In the genomic region with DNA sequence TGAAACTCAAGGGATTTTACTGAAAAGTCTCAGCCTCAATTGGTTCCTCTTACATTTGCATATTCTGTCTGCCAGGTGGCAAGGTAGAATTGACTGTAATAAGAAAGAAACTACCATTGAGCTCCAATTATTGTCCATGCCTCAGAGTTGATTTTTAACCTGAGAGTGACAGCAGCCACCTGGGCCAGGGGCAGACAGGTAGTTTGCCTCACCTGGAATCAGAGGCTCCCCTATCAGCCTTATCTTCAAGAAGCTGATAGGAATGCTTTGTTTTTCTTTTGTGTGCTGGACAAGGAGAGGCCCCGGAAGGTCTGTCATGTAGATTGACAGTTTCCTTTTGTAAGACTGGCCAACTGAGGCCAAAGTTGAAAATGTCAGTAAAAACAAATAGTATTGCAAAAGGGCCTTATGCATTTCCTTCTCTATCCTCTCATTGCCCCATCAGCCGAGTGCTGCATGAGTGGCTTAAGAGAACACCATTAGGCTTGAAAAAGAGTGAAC, we compare ENCODE assay signal across 8 cellular contexts. TPM values are rescaled to one million over a fixed set of nuclear protein-coding genes. Genes with fewer than 3 reads are reported as not detected.
DNase-seq lines count a peak whose midpoint lies in the region; TF ChIP-seq lines count a peak whose summit lies in the region.

No MANE protein-coding gene starts in this region.

- dilution Hi-C loops in mammary epithelial cell (cut with HindIII; ENCODE audit: low sequenced_read_pairs): loop anchor here (5.0 kb wide), 1 partner anchor 59 kb away; no protein-coding TSS in a partner anchor

- no peak overlapping the region for H3K27ac ChIP-seq in mammary epithelial cell (ENCODE audit: insufficient read depth, low read depth, low read length)
- H3K27ac ChIP-seq in esophagus muscularis mucosa (replicated peaks in 1 of 4): peak overlapping the region; percentile 42 to 64 (median 59)
- H3K27ac ChIP-seq in thymus (ENCODE audit: low read depth): peak overlapping the region; percentile 83

- peak; percentile 74 for DNase-seq in MCF 10A (ENCODE audit: unreplicated experiment)
- no peak for DNase-seq in mammary epithelial cell
- peak; percentile 77 for DNase-seq in HT-29 (ENCODE audit: low spot score)
- DNase-seq in esophagus muscularis mucosa (ENCODE audit: extremely low spot score): no peak
- DNase-seq in stimulated activated CD4-positive, alpha-beta T cell treated with anti-CD3 and anti-CD28 coated beads, Interleukin-2, amount 100 ng/mL, for 24 hours: no peak
- DNase-seq in AG08395 (ENCODE audit: low spot score): no peak
- DNase-seq in glomerular visceral epithelial cell (ENCODE audit: extremely low spot score): no peak

- H3K36me3 Mint-ChIP-seq in MCF 10A (ENCODE audit: insufficient read depth, unreplicated experiment): peaks cover 37% of the 10 kb centered on the region

- intact Hi-C loops in MCF 10A (cut with micrococcal nuclease): no loop called here
- intact Hi-C loops in mammary epithelial cell (cut with micrococcal nuclease): no loop called here
- intact Hi-C loops in esophagus muscularis mucosa (cut with DNase I): no loop called here

- H3K9ac ChIP-seq in mammary epithelial cell (ENCODE audit: insufficient read depth, low read length): no peak overlapping the region

- TF ChIP-seq POLR2A in esophagus muscularis mucosa (IDR thresholded peaks at IDR 0.05; ENCODE audit: low read depth): no peak

- H3K4me1 ChIP-seq in mammary epithelial cell (ENCODE audit: insufficient read depth, low read length) (peaks cover 51% of the 10 kb centered on the region), esophagus muscularis mucosa (peaks cover 34 to 80% (median 63%) of the 10 kb centered on the region in 4 donors), thymus (ENCODE audit: control insufficient read depth, insufficient read depth, low read length) (peaks cover 38% of the 10 kb centered on the region)

- no peak overlapping the region for H2AFZ ChIP-seq in mammary epithelial cell (ENCODE audit: low read depth, low read length)

- H3K4me3 Mint-ChIP-seq in MCF 10A (ENCODE audit: unreplicated experiment): no peak overlapping the region

- in situ Hi-C loops in mammary epithelial cell (cut with MboI; ENCODE audit: low sequenced_read_pairs in 2 of 2): no loop called here

- H3K27ac Mint-ChIP-seq in MCF 10A (ENCODE audit: low read depth, unreplicated experiment): no peak overlapping the region

- BruUV-seq in MCF 10A (replicated peaks; lab: Mats Ljungman, UMichigan): no TSS peak
- BruUV-seq in mammary epithelial cell (replicated peaks; lab: Mats Ljungman, UMichigan): no TSS peak

- CTCF ChIA-PET in MCF 10A (lab: Yijun Ruan, JAX) (interaction anchor here (1.0 kb wide), 1 partner anchor 34 kb away, joined by 3 read pairs; a partner anchor contains a TSS), mammary epithelial cell (lab: Charles Lee; ENCODE audit: low non-redundant PET) (no interaction called here)

- TF ChIP-seq EP300 in esophagus muscularis mucosa (IDR thresholded peaks at IDR 0.05): no peak

- no peak overlapping the region for H3K4me3 ChIP-seq in mammary epithelial cell (replicated peaks in 1 of 3; ENCODE audit: insufficient read depth in 1 of 3, low read depth in 2 of 3, low read length in 3 of 3)
- H3K4me3 ChIP-seq in esophagus muscularis mucosa: no peak overlapping the region
- no peak overlapping the region for H3K4me3 ChIP-seq in thymus (ENCODE audit: low read length)

- H3K4me2 ChIP-seq in mammary epithelial cell (ENCODE audit: insufficient read depth, low read depth, low read length): no peak overlapping the region

- peaks cover 20% of the 10 kb centered on the region for H3K4me1 Mint-ChIP-seq in MCF 10A (ENCODE audit: insufficient read depth, unreplicated experiment)

- H4K20me1 ChIP-seq in mammary epithelial cell (ENCODE audit: insufficient read depth, low read length): peaks cover 8% of the 10 kb centered on the region

- H3K27me3 ChIP-seq in mammary epithelial cell (ENCODE audit: insufficient read depth, low read length): no peaks in the 10 kb centered on the region
- H3K27me3 ChIP-seq in esophagus muscularis mucosa: no peaks in the 10 kb centered on the region
- no peaks in the 10 kb centered on the region for H3K27me3 ChIP-seq in thymus (ENCODE audit: control insufficient read depth, insufficient read depth)

- no peaks in the 10 kb centered on the region for H3K9me3 ChIP-seq in mammary epithelial cell (replicated peaks; ENCODE audit: insufficient read depth, low read length)
- H3K9me3 ChIP-seq in esophagus muscularis mucosa: no peaks in the 10 kb centered on the region
- no peaks in the 10 kb centered on the region for H3K9me3 ChIP-seq in thymus (ENCODE audit: control insufficient read depth)

- POLR2A ChIA-PET in MCF 10A (lab: Yijun Ruan, JAX): interaction anchor here (0.8 to 2.0 kb wide), 4 partner anchors 10 to 251 kb away, joined by 3 to 9 read pairs (median 4); no protein-coding TSS in a partner anchor

- no peaks in the 10 kb centered on the region for H3K9me3 Mint-ChIP-seq in MCF 10A (ENCODE audit: unreplicated experiment)

- WGBS in mammary epithelial cell (ENCODE audit: low coverage, missing lambda C conversion rate): 100% methylated on average over 2 of the region's 2 CpGs
- WGBS in esophagus muscularis mucosa: 55% methylated on average over 2 of the region's 2 CpGs
- 64% methylated on average over 2 of the region's 2 CpGs for WGBS in thymus

- no peak for TF ChIP-seq CTCF in MCF 10A (IDR thresholded peaks at IDR 0.05; ENCODE audit: unreplicated experiment)
- no peak for TF ChIP-seq CTCF in mammary epithelial cell (conservative IDR thresholded peaks at IDR 0.05 in 1 of 2, IDR thresholded peaks at IDR 0.05 in 1 of 2; ENCODE audit: extremely low read depth in 1 of 2, insufficient read depth in 1 of 2, low read depth in 1 of 2, low read length in 2 of 2)
- no peak for TF ChIP-seq CTCF in esophagus muscularis mucosa (IDR thresholded peaks at IDR 0.05)

- H3K79me2 ChIP-seq in mammary epithelial cell (ENCODE audit: insufficient read depth, low read length): peaks cover 95% of the 10 kb centered on the region

- no peaks in the 10 kb centered on the region for H3K27me3 Mint-ChIP-seq in MCF 10A (ENCODE audit: insufficient read depth, unreplicated experiment)

- H3K36me3 ChIP-seq in mammary epithelial cell (ENCODE audit: insufficient read depth, low read length): peaks cover 50% of the 10 kb centered on the region
- peaks cover 8 to 19% (median 16%) of the 10 kb centered on the region in 4 donors for H3K36me3 ChIP-seq in esophagus muscularis mucosa
- H3K36me3 ChIP-seq in thymus (ENCODE audit: control insufficient read depth, insufficient read depth): peaks cover 5% of the 10 kb centered on the region

RNA-seq across cellular contexts. Expression of a gene that starts 34.1 kb away (rescaled TPM):
- total RNA-seq in MCF 10A (2022) (323 and 446 TPM in 2 replicates), mammary epithelial cell (1,000 to 10,000 TPM; 1,362 to 2,544 TPM), esophagus muscularis mucosa (100 to 1,000 TPM; 212 to 292 (median 275) TPM)
- polyA plus RNA-seq in mammary epithelial cell (2,091 TPM), thymus (78.7 TPM)
- polyA minus RNA-seq in mammary epithelial cell: 2,638 TPM
- 148 and 159 TPM in 2 replicates for total RNA-seq in HT-29 (2014; rRNA removed; shearing (Covaris generic))

Comparison
In these comparisons a context has a peak if more than half of its experiments do, and no peak if none do; other contexts are left out.
1. DNase-seq: peak in MCF 10A (single experiment) and HT-29 (single experiment); none in mammary epithelial cell (single experiment), esophagus muscularis mucosa (single experiment), stimulated activated CD4-positive, alpha-beta T cell treated with anti-CD3 and anti-CD28 coated beads, Interleukin-2, amount 100 ng/mL, for 24 hours (0 of 2), AG08395 (single experiment) and glomerular visceral epithelial cell (single experiment).